In genomic region chr17:29579866-29580771, GRCh38 we compare ENCODE assay signal across 1 cellular context.
A peak's percentile ranks its signal among the peaks of the same experiment; 100 is the strongest.
TF ChIP-seq lines count a peak whose summit lies in the region.

No MANE protein-coding gene starts in this region.

TF ChIP-seq in GM12878, 131 proteins besides CTCF, POLR2A, EP300 and RAD21 (continues in another document):
- TF ChIP-seq MTA3 (IDR thresholded peaks at IDR 0.05; ENCODE audit: borderline replicate concordance, low read length): no peak
- TF ChIP-seq POLR2AphosphoS5 (IDR thresholded peaks at IDR 0.05; ENCODE audit: low read length): no peak
- TF ChIP-seq ZNF622 (IDR thresholded peaks at IDR 0.05): no peak
- no peak for TF ChIP-seq JUND (IDR thresholded peaks at IDR 0.05; ENCODE audit: low read depth, low read length)
- TF ChIP-seq MTA2 (IDR thresholded peaks at IDR 0.05; ENCODE audit: low read depth): no peak
- 0 out of 2 replicates have a peak, but pooled peaks have one; percentile 29 for TF ChIP-seq STAT3 (IDR thresholded peaks at IDR 0.05; ENCODE audit: low read depth, low read length)
- TF ChIP-seq ESRRA (IDR thresholded peaks at IDR 0.05; ENCODE audit: low read length): no peak
- TF ChIP-seq ZNF217 (IDR thresholded peaks at IDR 0.05): no peak
- TF ChIP-seq TARDBP (IDR thresholded peaks at IDR 0.05; ENCODE audit: borderline replicate concordance): 0 out of 2 replicates have a peak, but pooled peaks have one; percentile 22
- TF ChIP-seq KLF5 (IDR thresholded peaks at IDR 0.05; ENCODE audit: partially characterized antibody): no peak
- no peak for TF ChIP-seq PRDM15 (CRISPR knock-in tag; IDR thresholded peaks at IDR 0.05)
- no peak for TF ChIP-seq SPI1 (IDR thresholded peaks at IDR 0.05; ENCODE audit: borderline replicate concordance, insufficient read depth, low read depth, low read length)
- TF ChIP-seq CUX1 (IDR thresholded peaks at IDR 0.05; ENCODE audit: insufficient replicate concordance, low read depth, low read length): no peak
- TF ChIP-seq NBN (IDR thresholded peaks at IDR 0.05): peak; percentile 80; the same call in 1 of the 2 replicates
- no peak for TF ChIP-seq TCF3 (IDR thresholded peaks at IDR 0.05; ENCODE audit: borderline replicate concordance, insufficient read depth, low read depth, low read length)
- TF ChIP-seq NR2C1 (IDR thresholded peaks at IDR 0.05): no peak
- no peak for TF ChIP-seq NFXL1 (IDR thresholded peaks at IDR 0.05; ENCODE audit: borderline replicate concordance)
- no peak for TF ChIP-seq CBX3 (IDR thresholded peaks at IDR 0.05; ENCODE audit: borderline replicate concordance, low read depth)
- no peak for TF ChIP-seq FOXM1 (IDR thresholded peaks at IDR 0.05; ENCODE audit: low read depth, low read length)
- TF ChIP-seq BACH1 (IDR thresholded peaks at IDR 0.05; ENCODE audit: borderline replicate concordance): peak; percentile 41; the same call in 1 of the 2 replicates
- no peak for TF ChIP-seq SREBF2 (IDR thresholded peaks at IDR 0.05; ENCODE audit: low read length)
- TF ChIP-seq RAD51 (IDR thresholded peaks at IDR 0.05): peak; percentile 79
- no peak for TF ChIP-seq ATF2 (IDR thresholded peaks at IDR 0.05; ENCODE audit: low read length)
- no peak for TF ChIP-seq MYB (IDR thresholded peaks at IDR 0.05; ENCODE audit: borderline replicate concordance, low read depth, low read length)
- no peak for TF ChIP-seq SKIL (IDR thresholded peaks at IDR 0.05; ENCODE audit: low read depth, poor library complexity, severe bottlenecking)
- 0 out of 2 replicates have a peak, but pooled peaks have one; percentile 48 for TF ChIP-seq TCF12 (IDR thresholded peaks at IDR 0.05; ENCODE audit: low read depth, low read length)
- TF ChIP-seq PKNOX1 (IDR thresholded peaks at IDR 0.05): peak; percentile 96
- TF ChIP-seq HDGF (IDR thresholded peaks at IDR 0.05): peak; percentile 91
- TF ChIP-seq NR2F1 (conservative IDR thresholded peaks at IDR 0.05): no peak
- TF ChIP-seq BCLAF1 (IDR thresholded peaks at IDR 0.05): no peak
- no peak for TF ChIP-seq CBX5 (IDR thresholded peaks at IDR 0.05; ENCODE audit: low read depth)
- TF ChIP-seq ZNF274 (IDR thresholded peaks at IDR 0.05; ENCODE audit: insufficient read depth, insufficient read length): no peak
- TF ChIP-seq CHD1 (IDR thresholded peaks at IDR 0.05; ENCODE audit: low read depth, low read length): no peak
- TF ChIP-seq ZNF24 (IDR thresholded peaks at IDR 0.05): no peak
- TF ChIP-seq E2F4 (IDR thresholded peaks at IDR 0.05; ENCODE audit: low read depth, low read length): no peak
- TF ChIP-seq IKZF1 (conservative IDR thresholded peaks at IDR 0.05): peak; percentile 31; the same call in 1 of the 2 replicates
- no peak for TF ChIP-seq HDAC6 (IDR thresholded peaks at IDR 0.05; ENCODE audit: unreplicated experiment)
- no peak for TF ChIP-seq GABPA (IDR thresholded peaks at IDR 0.05; ENCODE audit: low read depth)
- no peak for TF ChIP-seq ZZZ3 (IDR thresholded peaks at IDR 0.05; ENCODE audit: control insufficient read depth, insufficient read length, low read depth)
- TF ChIP-seq NRF1 (conservative IDR thresholded peaks at IDR 0.05; ENCODE audit: low read depth, low read length): no peak
- TF ChIP-seq ZNF592 (IDR thresholded peaks at IDR 0.05): no peak
